Comparison of ENCODE assay signal across 11 cellular contexts in the genomic region with DNA sequence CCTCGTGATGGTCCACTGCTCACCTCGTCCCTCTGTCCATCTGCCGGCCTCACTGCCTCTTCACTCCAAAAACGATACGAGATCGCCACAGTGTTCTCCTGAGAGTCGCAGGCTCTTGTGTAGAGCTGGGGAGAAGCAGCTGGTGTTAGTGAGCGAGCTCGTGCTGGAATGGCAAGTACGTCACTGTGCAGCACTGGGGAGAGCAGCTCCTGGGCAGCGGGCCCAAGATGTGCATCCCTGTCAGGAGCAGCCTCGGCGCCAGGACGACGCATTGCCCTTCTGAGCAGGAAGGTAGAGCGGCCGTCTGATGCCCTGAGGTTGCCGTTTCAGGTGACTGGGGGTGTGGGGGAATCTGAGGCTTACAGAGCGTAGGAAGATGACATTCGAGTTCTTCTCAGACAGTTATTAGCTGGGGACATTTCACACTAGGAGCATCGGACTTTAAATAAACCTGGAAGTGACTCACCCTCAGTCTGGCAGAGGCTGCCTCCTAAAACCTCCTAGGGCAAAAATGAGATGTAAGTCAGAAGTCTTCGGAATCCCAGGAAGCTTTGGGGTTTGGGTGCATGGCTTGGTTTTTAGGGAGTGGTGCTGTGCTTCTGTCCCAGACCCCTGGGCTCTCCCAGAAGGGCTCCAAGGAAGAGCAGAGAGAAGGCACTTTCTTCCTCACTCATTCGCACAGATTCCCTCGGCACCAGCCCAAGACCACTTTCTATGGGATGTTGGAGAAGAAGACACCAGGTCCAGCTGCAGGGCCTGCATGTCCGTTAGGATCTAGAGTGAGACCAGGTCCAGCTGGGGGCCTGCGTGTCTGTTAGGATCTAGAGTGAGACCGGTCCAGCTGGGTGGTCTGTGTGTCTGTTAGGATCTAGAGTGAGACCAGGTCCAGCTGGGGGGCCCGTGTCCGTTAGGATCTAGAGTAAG. TPM values are rescaled to one million over a fixed set of nuclear protein-coding genes. Genes with fewer than 3 reads are reported as not detected.
A peak's percentile ranks its signal among the peaks of the same experiment; 100 is the strongest.
DNase-seq lines count a peak whose midpoint lies in the region; ATAC-seq and TF ChIP-seq lines count a peak whose summit lies in the region.
"Had no signal": no experiment of that assay in that cellular context is flagged by ENCODE, and none has a peak within 500 bp of the region (broad histone marks: within the 10 kb centered on the region; RNA-seq: fewer than 3 reads in every experiment).

No MANE protein-coding gene starts in this region.

- no peak overlapping the region for H3K27ac Mint-ChIP-seq in H9

- ATAC-seq in left colon (no peak), HG03469 (IDR thresholded peaks at IDR 0.05; ENCODE audit: unreplicated experiment) (no peak)

- no peak overlapping the region for H3K56ac ChIP-seq in H9 (ENCODE audit: insufficient read length, low read depth, low read length)

- in situ Hi-C loops in ACHN (cut with HindIII; ENCODE audit: low pct_ligation_motif_present, low pct_unique_long_range_greater_than_20kb, low sequenced_read_pairs), result no loop called here
- in situ Hi-C loops in astrocyte of the cerebellum (cut with HindIII; ENCODE audit: low sequenced_read_pairs), result no loop called here

- no peak overlapping the region for H2BK12ac ChIP-seq in H9 (ENCODE audit: insufficient read length, low read depth, low read length)

- H3K27me3 ChIP-seq in H9 (ENCODE audit: insufficient read depth, low read length), result peaks cover 3% of the 10 kb centered on the region; the same call in 1 of the 2 replicates
- H3K27me3 ChIP-seq in colonic mucosa, result no peaks in the 10 kb centered on the region
- H3K27me3 ChIP-seq in prostate gland (replicated peaks; ENCODE audit: insufficient read depth), result peaks cover 2% of the 10 kb centered on the region

- H3K27me3 Mint-ChIP-seq in H9 (ENCODE audit: low read depth), result peaks cover 23% of the 10 kb centered on the region

- H3K79me1 ChIP-seq in H9 (ENCODE audit: insufficient read depth, low read depth, low read length, poor library complexity, severe bottlenecking), result no peaks in the 10 kb centered on the region

- no peak overlapping the region for H3K4me3 Mint-ChIP-seq in H9

- H2BK120ac ChIP-seq in H9 (ENCODE audit: low read depth, low read length, poor library complexity, severe bottlenecking), result no peak overlapping the region

- peaks cover 7 to 15% of the 10 kb centered on the region in 2 experiments for H3K4me1 Mint-ChIP-seq in H9

- no peaks in the 10 kb centered on the region for H3K36me3 ChIP-seq in colonic mucosa
- no peaks in the 10 kb centered on the region for H3K36me3 ChIP-seq in prostate gland

- TF ChIP-seq CTCF in H9 (conservative IDR thresholded peaks at IDR 0.05) (no peak), astrocyte of the cerebellum (IDR thresholded peaks at IDR 0.05; ENCODE audit: low read depth, low read length, missing control alignments) (no peak), colonic mucosa (IDR thresholded peaks at IDR 0.05) (no peak), prostate gland (IDR thresholded peaks at IDR 0.05) (no peak)

- no peak overlapping the region for H3T11ph ChIP-seq in H9 (ENCODE audit: low read length)

- H3K23me2 ChIP-seq in H9 (ENCODE audit: insufficient read length, low read depth, low read length, poor library complexity, severe bottlenecking), result no peaks in the 10 kb centered on the region

- H3K4me3 ChIP-seq in astrocyte of the cerebellum (ENCODE audit: low read depth, low read length), result no peak overlapping the region
- no peak overlapping the region for H3K4me3 ChIP-seq in colonic mucosa
- H3K4me3 ChIP-seq in prostate gland, result no peak overlapping the region

- intact Hi-C loops in left colon (cut with DNase I, micrococcal nuclease) (no loop called here), colonic mucosa (cut with DNase I) (no loop called here), prostate gland (cut with DNase I) (no loop called here)

- no peak for TF ChIP-seq POLR2A in prostate gland (IDR thresholded peaks at IDR 0.05)

- no peak overlapping the region for H4K91ac ChIP-seq in H9 (ENCODE audit: insufficient read length, low read depth, low read length)

- no peak overlapping the region for H3K4ac ChIP-seq in H9 (ENCODE audit: low read depth, low read length)

- no peaks in the 10 kb centered on the region for H3K36me3 Mint-ChIP-seq in H9 (ENCODE audit: insufficient read depth in 1 of 3, low read depth in 3 of 3)

- no peak overlapping the region for H2AK5ac ChIP-seq in H9 (ENCODE audit: insufficient read length, low read length)

- peaks cover 2% of the 10 kb centered on the region; the same call in 1 of the 2 replicates for H3K79me2 ChIP-seq in H9 (ENCODE audit: insufficient read depth, low read length)

- no peak overlapping the region for H3K18ac ChIP-seq in H9 (ENCODE audit: insufficient read length, low read depth, low read length)

- H2BK15ac ChIP-seq in H9 (ENCODE audit: low read depth, low read length), result no peak overlapping the region

- no peak overlapping the region for H3K14ac ChIP-seq in H9 (ENCODE audit: insufficient read depth, low read length)

- peak; percentile 48 for DNase-seq in ACHN
- DNase-seq in H9, result peak; percentile 18
- DNase-seq in astrocyte of the cerebellum (ENCODE audit: low read depth), result peak; percentile 84
- peak; percentile 25 to 49 for DNase-seq in left colon
- no peak for DNase-seq in colonic mucosa
- no peak for DNase-seq in prostate gland (ENCODE audit: low spot score)
- no peak for DNase-seq in activated CD4-positive, alpha-beta T cell treated with anti-CD3 and anti-CD28 coated beads for 48 hours
- DNase-seq: activated gamma-delta T cell, DMS153, NCI-H187 had no signal

- H3K9me3 ChIP-seq in H9 (ENCODE audit: control insufficient read depth, low read depth, low read length) (no peaks in the 10 kb centered on the region), colonic mucosa (no peaks in the 10 kb centered on the region), prostate gland (no peaks in the 10 kb centered on the region)

- H3K4me1 ChIP-seq in H9 (ENCODE audit: insufficient read depth, low read length), result no peaks in the 10 kb centered on the region
- no peaks in the 10 kb centered on the region for H3K4me1 ChIP-seq in colonic mucosa
- H3K4me1 ChIP-seq in prostate gland (replicated peaks), result no peaks in the 10 kb centered on the region

- peaks cover 0 to 2% of the 10 kb centered on the region in 2 experiments; a peak in 2 of 5 replicates for H3K9me3 Mint-ChIP-seq in H9

- no peak overlapping the region for H4K5ac ChIP-seq in H9 (ENCODE audit: insufficient read length, low read depth, low read length)

- WGBS in H9 (ENCODE audit: extremely low coverage, insufficient read length, low lambda C conversion rate), result no CpG with 5 or more reads among the region's 29 CpGs
- WGBS in prostate gland, result 59% methylated on average over 27 of the region's 29 CpGs

- no peak overlapping the region for H2BK20ac ChIP-seq in H9 (ENCODE audit: low read depth, low read length, poor library complexity, severe bottlenecking)

- no peaks in the 10 kb centered on the region for H4K20me1 ChIP-seq in H9 (ENCODE audit: control insufficient read depth, insufficient read depth, insufficient read length)

- no peak overlapping the region for H3K23ac ChIP-seq in H9 (ENCODE audit: insufficient read length, low read depth, low read length)

- no peak overlapping the region for H3K4me2 ChIP-seq in H9 (ENCODE audit: insufficient read depth, insufficient read length, low read length)

- no peak overlapping the region for H2AFZ ChIP-seq in H9 (ENCODE audit: low read length)

- H3K9ac ChIP-seq in H9 (ENCODE audit: extremely low read depth, insufficient read length, low read length) (no peak overlapping the region), colonic mucosa (ENCODE audit: low read depth in 2 of 2, low read length in 2 of 2) (no peak overlapping the region)

- H3K27ac ChIP-seq in H9 (ENCODE audit: insufficient read length, low read depth, low read length), result no peak overlapping the region
- no peak overlapping the region for H3K27ac ChIP-seq in colonic mucosa
- H3K27ac ChIP-seq in prostate gland, result no peak overlapping the region

- H4K8ac ChIP-seq in H9 (replicated peaks; ENCODE audit: insufficient read length, low read depth, low read length), result no peak overlapping the region

- no peak overlapping the region for H2BK5ac ChIP-seq in H9 (ENCODE audit: insufficient read length, low read length)

RNA-seq across cellular contexts. Expression of a gene that starts 31.2 kb away (rescaled TPM):
- total RNA-seq in H9 (2021) (10.8 and 10.9 TPM in 2 replicates), left colon (1 to 10 TPM; 2.3 to 2.5 TPM), colonic mucosa (1 to 10 TPM; 2.1 to 5.3 TPM), prostate gland (10 to 100 TPM in 1 of 2 donors, under 1 TPM in 1; 0.77 to 17.2 TPM)

Comparison
In these comparisons a context has a peak if more than half of its experiments do, and no peak if none do; other contexts are left out.
1. DNase-seq: peak in ACHN (single experiment), H9 (single experiment), astrocyte of the cerebellum (single experiment) and left colon (2 of 2); none in colonic mucosa (single experiment), prostate gland (single experiment) and activated CD4-positive, alpha-beta T cell treated with anti-CD3 and anti-CD28 coated beads for 48 hours (single experiment).